In the genomic region with DNA sequence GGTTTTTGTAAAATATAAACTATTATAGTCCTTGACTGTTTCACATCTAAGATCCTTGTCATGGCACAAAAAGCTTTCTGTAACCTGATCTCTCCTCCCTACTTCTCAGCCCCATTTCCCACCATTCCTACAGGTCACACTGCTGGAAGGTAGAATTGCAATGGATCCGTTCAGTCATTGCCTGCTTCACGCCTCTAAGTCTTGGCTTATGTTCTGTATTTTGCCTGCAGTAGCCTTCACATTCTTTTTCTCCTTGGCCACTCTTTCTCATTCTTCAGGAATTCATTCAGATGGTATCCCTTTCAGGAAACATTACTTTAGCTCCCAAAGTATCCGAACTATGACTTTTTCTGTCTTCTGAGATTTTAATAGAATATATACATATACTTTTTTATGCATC, we compare ENCODE assay signal across 1 cellular context.
TF ChIP-seq lines count a peak whose summit lies in the region.

No MANE protein-coding gene starts in this region.

TF ChIP-seq in GM23338, 12 proteins besides CTCF, POLR2A, EP300 and RAD21:
- no peak for TF ChIP-seq STAT1 (IDR thresholded peaks at IDR 0.05; ENCODE audit: unreplicated experiment)
- no peak for TF ChIP-seq EZH2 (IDR thresholded peaks at IDR 0.05; ENCODE audit: low read depth, unreplicated experiment)
- TF ChIP-seq CREB1 (CRISPR knock-in tag; IDR thresholded peaks at IDR 0.05; ENCODE audit: low read depth), result no peak
